ENCODE assay signal across 8 cellular contexts in the genomic region with DNA sequence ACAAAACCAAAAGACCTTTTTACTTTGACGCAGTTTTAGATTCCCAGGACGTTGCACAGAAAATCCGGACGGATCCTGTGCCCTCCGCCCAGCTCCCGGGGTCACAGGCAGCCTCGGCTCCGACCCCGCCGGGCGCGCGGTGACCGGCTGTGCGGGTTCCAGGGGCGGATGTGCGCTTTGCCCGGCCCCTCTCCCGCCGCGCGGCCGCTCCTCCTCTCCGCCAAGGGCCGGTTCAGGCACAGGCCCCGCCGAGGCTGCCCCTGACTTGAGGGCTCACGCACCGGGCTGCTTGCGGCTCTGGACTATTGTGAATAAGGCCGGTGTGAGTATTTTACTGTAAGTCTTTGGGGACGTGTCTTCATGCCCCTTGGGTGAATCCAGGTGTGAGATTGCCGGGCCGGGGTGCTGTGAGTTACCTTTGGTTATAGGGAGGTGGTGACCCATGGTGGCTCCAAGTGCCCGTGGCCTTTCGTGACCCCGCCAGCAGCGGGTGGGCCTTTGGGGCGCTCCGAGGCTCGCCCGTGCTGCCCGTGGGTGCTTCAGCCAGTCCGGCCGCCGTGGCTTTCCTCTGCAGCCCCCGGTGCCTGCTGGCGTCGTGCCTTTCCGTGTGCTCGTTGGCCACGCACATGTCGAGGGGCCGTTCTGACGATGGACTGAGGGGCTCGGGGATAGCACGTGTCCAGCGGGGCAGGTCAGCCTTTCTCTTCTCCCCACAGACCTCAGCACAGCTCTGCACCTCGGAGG. TPM values are rescaled to one million over a fixed set of nuclear protein-coding genes. Genes with fewer than 3 reads are reported as not detected.
DNase-seq lines count a peak whose midpoint lies in the region; ATAC-seq and TF ChIP-seq lines count a peak whose summit lies in the region.

No MANE protein-coding gene starts in this region.

- peak overlapping the region; percentile 68 for H3K27ac Mint-ChIP-seq in T-helper 17 cell

- no peaks in the 10 kb centered on the region for H3K36me3 ChIP-seq in cardiac muscle cell

- peak overlapping the region; percentile 98 for H3K4me3 Mint-ChIP-seq in T-helper 17 cell

- peak overlapping the region; percentile 30 for H3K4me3 ChIP-seq in cardiac muscle cell
- peak overlapping the region; percentile 53 for H3K4me3 ChIP-seq in retinal pigment epithelial cell (ENCODE audit: low read length)

- H3K27me3 Mint-ChIP-seq in T-helper 17 cell: no peaks in the 10 kb centered on the region

- H3K4me1 Mint-ChIP-seq in T-helper 17 cell: peaks cover 22% of the 10 kb centered on the region

- TF ChIP-seq CTCF in cardiac muscle cell (IDR thresholded peaks at IDR 0.05; ENCODE audit: low read depth, low read length): no peak
- TF ChIP-seq CTCF in retinal pigment epithelial cell (conservative IDR thresholded peaks at IDR 0.05; ENCODE audit: low read depth, low read length): no peak

- DNase-seq in T-helper 17 cell: peak in 1 of 3 donors; percentile 28
- DNase-seq in cardiac muscle cell (ENCODE audit: low read depth in 1 of 2, low spot score in 1 of 2): peak in 1 of 2 donors; percentile 48
- no peak for DNase-seq in retinal pigment epithelial cell (ENCODE audit: low read depth)
- no peak for DNase-seq in amygdala (lab: John Stamatoyannopoulos, UW)
- no peak for DNase-seq in occipital lobe (lab: John Stamatoyannopoulos, UW)

- no peaks in the 10 kb centered on the region for H3K9me3 ChIP-seq in T-helper 17 cell (ENCODE audit: control insufficient read depth, low read length, poor library complexity, severe bottlenecking)
- H3K9me3 ChIP-seq in cardiac muscle cell (ENCODE audit: low read depth): no peaks in the 10 kb centered on the region

- peaks cover 20% of the 10 kb centered on the region for H3K27me3 ChIP-seq in cardiac muscle cell

- H3K27ac ChIP-seq in cardiac muscle cell: peak overlapping the region; percentile 5

- peaks cover 2% of the 10 kb centered on the region for H3K36me3 Mint-ChIP-seq in T-helper 17 cell (ENCODE audit: low read depth)

- ATAC-seq in GM18502 (IDR thresholded peaks at IDR 0.05; ENCODE audit: poor library complexity, unreplicated experiment): peak; percentile 29
- ATAC-seq in HG02571 (IDR thresholded peaks at IDR 0.05; ENCODE audit: unreplicated experiment): peak; percentile 19
- ATAC-seq in T-helper 17 cell: peak; percentile 2
- ATAC-seq in GM21367 (IDR thresholded peaks at IDR 0.05; ENCODE audit: unreplicated experiment): no peak

- no peaks in the 10 kb centered on the region for H3K4me1 ChIP-seq in cardiac muscle cell (ENCODE audit: low read depth)

RNA-seq across cellular contexts. Expression of a gene that starts 45.9 kb away (rescaled TPM):
- 10 to 100 TPM; 20.7 to 21.6 TPM for total RNA-seq in T-helper 17 cell
- total RNA-seq in cardiac muscle cell: 17.1 and 20.5 TPM in 2 replicates
- polyA plus RNA-seq in cardiac muscle cell: 33.1 TPM in 2 replicates
- total RNA-seq in occipital lobe: 6.2 TPM

RNA-seq across cellular contexts. Expression of a gene that starts 46.1 kb away (rescaled TPM):
- 10 to 100 TPM; 38.2 to 40.9 TPM for total RNA-seq in T-helper 17 cell
- total RNA-seq in cardiac muscle cell: 15.6 and 16.0 TPM in 2 replicates
- 22.9 and 29.6 TPM in 2 replicates for polyA plus RNA-seq in cardiac muscle cell
- total RNA-seq in occipital lobe: 7.6 TPM
